19 cellular contexts compared by ENCODE assay signal in the genomic region with DNA sequence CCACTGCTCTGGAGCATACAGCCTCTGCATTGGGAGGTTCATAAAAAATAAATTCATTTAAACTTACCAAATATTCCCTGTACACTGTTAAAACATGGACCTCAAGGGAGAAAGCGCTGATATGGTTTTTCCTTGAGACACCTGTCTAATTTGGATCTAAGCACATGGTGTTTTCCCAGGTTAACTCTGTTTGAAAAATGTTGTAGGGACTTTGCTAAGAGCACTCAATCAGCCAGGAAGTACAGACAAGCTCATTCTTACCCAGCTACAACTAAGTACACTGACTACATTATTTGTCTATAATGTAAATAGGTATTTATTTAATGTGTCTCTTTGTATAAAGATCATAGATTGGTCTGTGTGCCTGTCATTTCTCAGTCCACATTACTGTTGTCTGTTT.
"Had no signal": no experiment of that assay in that cellular context is flagged by ENCODE, and none has a peak within 500 bp of the region (broad histone marks: within the 10 kb centered on the region; RNA-seq: fewer than 3 reads in every experiment).

No MANE protein-coding gene starts in this region.

- H3K9me3 ChIP-seq: MG63, Peyer's patch had no signal

- H3K4me3 ChIP-seq: MG63, Peyer's patch had no signal

- DNase-seq: Karpas-422, KBM-7, MG63, NCI-H1092, NCI-H1105 treated with DMSO at 0.1 percent for 48 hours, NCI-H1417 treated with DMSO at 0.1 percent for 48 hours, NCI-H146, NCI-H1694 treated with DMSO at 0.1 percent for 48 hours, NCI-H1930, NCI-H2081 treated with DMSO at 0.1 percent for 48 hours, NCI-H2171, NCI-H226, NCI-H446, NCI-H524, Peyer's patch, SHP77, T-helper 1 cell, T-helper 17 cell had no signal

- H3K36me3 ChIP-seq: MG63, Peyer's patch had no signal

- H3K4me1 ChIP-seq: Peyer's patch had no signal

- H3K27me3 ChIP-seq: MG63, Peyer's patch had no signal

- ATAC-seq: SK-N-SH treated with all-trans-retinoic acid at 6 μM for 48 hours, T-helper 17 cell had no signal

- H3K27ac ChIP-seq: Peyer's patch had no signal
